20 cellular contexts compared by ENCODE assay signal in the genomic region with DNA sequence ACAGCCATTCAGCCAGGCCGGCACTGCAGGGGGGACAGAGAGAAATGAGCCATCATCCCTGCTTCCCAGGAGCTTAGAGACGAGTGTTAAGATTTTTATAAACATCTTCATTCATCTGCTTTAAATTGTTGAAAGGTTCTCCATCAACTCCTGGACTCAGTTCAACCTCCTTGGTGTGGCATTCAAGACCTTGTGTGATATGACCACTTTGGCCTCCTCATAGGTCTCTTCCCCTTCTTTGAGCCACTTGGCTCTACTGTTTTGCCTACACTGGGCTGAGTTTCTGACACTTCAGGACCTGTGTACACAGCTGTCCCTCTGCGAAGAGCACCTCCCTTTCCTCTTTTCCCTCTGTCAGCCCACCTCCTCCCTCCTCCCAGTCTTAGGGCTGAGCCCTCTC. TPM values are rescaled to one million over a fixed set of nuclear protein-coding genes. Genes with fewer than 3 reads are reported as not detected.
DNase-seq lines count a peak whose midpoint lies in the region; ATAC-seq and TF ChIP-seq lines count a peak whose summit lies in the region.
"Had no signal": no experiment of that assay in that cellular context is flagged by ENCODE, and none has a peak within 500 bp of the region (broad histone marks: within the 10 kb centered on the region; RNA-seq: fewer than 3 reads in every experiment).

No MANE protein-coding gene starts in this region.

- H3K4me2 ChIP-seq in neural progenitor cell: no peak overlapping the region
- H3K4me2 ChIP-seq: BLaER1 treated with 17β-estradiol and CSF1 and Interleukin-3, amounts not matched to agents 10 nM and 100 nM had no signal

- peaks cover 13% of the 10 kb centered on the region for H3K4me1 Mint-ChIP-seq in neural progenitor cell
- H3K4me1 Mint-ChIP-seq: IgD-negative memory B cell had no signal

- intact Hi-C loops in left ventricle myocardium superior (cut with micrococcal nuclease): no loop called here

- CTCF ChIA-PET in HEK293 (lab: Yijun Ruan, JAX): no interaction called here

- no peak overlapping the region for H3K9ac ChIP-seq in neural progenitor cell
- H3K9ac ChIP-seq: BLaER1 treated with 17β-estradiol and CSF1 and Interleukin-3, amounts not matched to agents 10 nM and 100 nM had no signal

- H3K27ac Mint-ChIP-seq in neural progenitor cell: peak overlapping the region; percentile 66
- H3K27ac Mint-ChIP-seq: CD4-positive, alpha-beta T cell; HFFc6; IgD-negative memory B cell had no signal

- POLR2A ChIA-PET in HEK293 (lab: Yijun Ruan, JAX): no interaction called here

- no peaks in the 10 kb centered on the region for H3K79me2 ChIP-seq in neural progenitor cell (ENCODE audit: low read depth)

- DNase-seq in NCI-H82 (lab: John Stamatoyannopoulos, UW): peak; percentile 61
- DNase-seq in NCI-H82 treated with DMSO at 0.1 percent for 48 hours (lab: John Stamatoyannopoulos, UW; ENCODE audit: unreplicated experiment): no peak
- DNase-seq in WERI-Rb-1: no peak
- DNase-seq in neural progenitor cell (ENCODE audit: low spot score): no peak
- no peak for DNase-seq in left ventricle myocardium superior
- no peak for DNase-seq in NCI-H2227 treated with DMSO at 0.1 percent for 48 hours (lab: John Stamatoyannopoulos, UW)
- DNase-seq: ACHN; Calu3; CD4-positive, alpha-beta T cell; DMS 273 treated with DMSO at 0.1 percent for 48 hours; DMS79 treated with DMSO at 0.1 percent for 48 hours; EL; GOT3; HFFc6 had no signal

- H3K4me3 ChIP-seq in HEK293 (ENCODE audit: low read depth, low read length) (no peak overlapping the region), WERI-Rb-1 (ENCODE audit: low read depth, low read length) (no peak overlapping the region), neural progenitor cell (no peak overlapping the region)
- H3K4me3 ChIP-seq: BLaER1 treated with 17β-estradiol and CSF1 and Interleukin-3, amounts not matched to agents 10 nM and 100 nM; HAP-1 had no signal

- H4K20me1 ChIP-seq in neural progenitor cell (ENCODE audit: low read depth): peaks cover 10% of the 10 kb centered on the region
- H4K20me1 ChIP-seq: BLaER1 treated with 17β-estradiol and CSF1 and Interleukin-3, amounts not matched to agents 10 nM and 100 nM had no signal

- no peak for ATAC-seq in left ventricle myocardium superior

- H3K9me3 ChIP-seq in HEK293 (ENCODE audit: control insufficient read depth, insufficient read depth, low read depth, low read length) (no peaks in the 10 kb centered on the region), WERI-Rb-1 (ENCODE audit: severe bottlenecking) (no peaks in the 10 kb centered on the region), neural progenitor cell (ENCODE audit: low read depth) (no peaks in the 10 kb centered on the region)
- H3K9me3 ChIP-seq: BLaER1 treated with 17β-estradiol and CSF1 and Interleukin-3, amounts not matched to agents 10 nM and 100 nM; HAP-1 had no signal

- H3K4me1 ChIP-seq in HEK293 (ENCODE audit: control insufficient read depth, insufficient read depth, low read length): no peaks in the 10 kb centered on the region
- peaks cover 12% of the 10 kb centered on the region for H3K4me1 ChIP-seq in neural progenitor cell

- peaks cover 3% of the 10 kb centered on the region for H3F3A ChIP-seq in neural progenitor cell (ENCODE audit: low read depth)

- no peak overlapping the region for H2AFZ ChIP-seq in neural progenitor cell (replicated peaks)

- H3K9me3 Mint-ChIP-seq in neural progenitor cell: peaks cover 7% of the 10 kb centered on the region
- H3K9me3 Mint-ChIP-seq: CD4-positive, alpha-beta T cell; HFFc6; IgD-negative memory B cell had no signal

- H3K27me3 ChIP-seq in WERI-Rb-1 (ENCODE audit: insufficient read depth, low read depth, severe bottlenecking) (no peaks in the 10 kb centered on the region), neural progenitor cell (peaks cover 56% of the 10 kb centered on the region)

- no peak overlapping the region for H3K4me3 Mint-ChIP-seq in neural progenitor cell
- H3K4me3 Mint-ChIP-seq: CD4-positive, alpha-beta T cell; HFFc6; IgD-negative memory B cell had no signal

- H3K36me3 Mint-ChIP-seq in neural progenitor cell: peaks cover under 1% of the 10 kb centered on the region
- H3K36me3 Mint-ChIP-seq: IgD-negative memory B cell had no signal

- H3K36me3 ChIP-seq in HEK293 (ENCODE audit: control insufficient read depth in 2 of 2, insufficient read depth in 1 of 2, low read length in 2 of 2) (no peaks in the 10 kb centered on the region), WERI-Rb-1 (peaks cover 34% of the 10 kb centered on the region), neural progenitor cell (no peaks in the 10 kb centered on the region)
- H3K36me3 ChIP-seq: BLaER1 treated with 17β-estradiol and CSF1 and Interleukin-3, amounts not matched to agents 10 nM and 100 nM; HAP-1 had no signal

- no peak for TF ChIP-seq CTCF in HEK293 (tag by site-specific recombination; IDR thresholded peaks at IDR 0.05)
- no peak for TF ChIP-seq CTCF in WERI-Rb-1 (IDR thresholded peaks at IDR 0.05; ENCODE audit: low read depth, low read length)
- no peak for TF ChIP-seq CTCF in neural progenitor cell (IDR thresholded peaks at IDR 0.05)

- H3K27ac ChIP-seq in HEK293 (ENCODE audit: extremely low read depth, low read depth, low read length): no peak overlapping the region
- H3K27ac ChIP-seq in WERI-Rb-1: peak overlapping the region; percentile 88
- H3K27ac ChIP-seq in neural progenitor cell: no peak overlapping the region
- H3K27ac ChIP-seq: BLaER1 treated with 17β-estradiol and CSF1 and Interleukin-3, amounts not matched to agents 10 nM and 100 nM had no signal

- H3K27me3 Mint-ChIP-seq in neural progenitor cell (ENCODE audit: insufficient read depth, low read depth): peaks cover 31% of the 10 kb centered on the region

TF ChIP-seq in HEK293, 187 proteins besides CTCF, POLR2A, EP300 and RAD21:
- TF ChIP-seq SP2 (tag by site-specific recombination; IDR thresholded peaks at IDR 0.05) (0 out of 2 replicates have a peak, but pooled peaks have one; percentile 8), ZNF558 (tag by site-specific recombination; IDR thresholded peaks at IDR 0.05) (no peak), ZNF394 (tag by site-specific recombination; IDR thresholded peaks at IDR 0.05; ENCODE audit: borderline replicate concordance) (no peak), ZNF184 (tag by site-specific recombination; IDR thresholded peaks at IDR 0.05) (no peak), ZNF768 (tag by site-specific recombination; IDR thresholded peaks at IDR 0.05) (no peak), ZNF76 (tag by site-specific recombination; IDR thresholded peaks at IDR 0.05; ENCODE audit: borderline replicate concordance, low read depth) (no peak)

RNA-seq across cellular contexts. Expression of a gene that starts 4.3 kb away (rescaled TPM):
- total RNA-seq in neural progenitor cell (ENCODE audit: low replicate concordance) (0.31 and 0.34 TPM in 2 replicates), left ventricle myocardium superior (3.9 TPM)
- total RNA-seq: HFFc6, HT1080 had no signal

RNA-seq across cellular contexts. Expression of a gene that starts 39.8 kb away (rescaled TPM):
- total RNA-seq in neural progenitor cell (ENCODE audit: low replicate concordance): not detected in 2 replicates
- total RNA-seq in left ventricle myocardium superior: not detected
- total RNA-seq: A172; Calu3; CD4-positive, alpha-beta T cell; HFFc6; HT1080 had no signal
